ENCODE assay signal across 17 cellular contexts in genomic region chr17:80718428-80718827, GRCh38.
DNase-seq lines count a peak whose midpoint lies in the region; ATAC-seq, FAIRE-seq and TF ChIP-seq lines count a peak whose summit lies in the region.
"Had no signal": no experiment of that assay in that cellular context is flagged by ENCODE, and none has a peak within 500 bp of the region (broad histone marks: within the 10 kb centered on the region; RNA-seq: fewer than 3 reads in every experiment).

No MANE protein-coding gene starts in this region.

- 89% methylated on average over 4 of the region's 4 CpGs for WGBS in HepG2 (ENCODE audit: low lambda C conversion rate)
- WGBS in right lobe of liver (ENCODE audit: insufficient coverage, low coverage, low lambda C conversion rate, missing lambda C conversion rate), result 83% methylated on average over 4 of the region's 4 CpGs
- 78% methylated on average over 4 of the region's 4 CpGs for WGBS in suprapubic skin

- peaks cover 10% of the 10 kb centered on the region for H3K4me1 ChIP-seq in HepG2 (ENCODE audit: insufficient read depth, low read length)
- H3K4me1 ChIP-seq in right lobe of liver, result no peaks in the 10 kb centered on the region
- H3K4me1 ChIP-seq in suprapubic skin, result peaks cover 9% of the 10 kb centered on the region
- H3K4me1 ChIP-seq: vagina had no signal

- peaks cover 29% of the 10 kb centered on the region for H3K79me2 ChIP-seq in HepG2 (ENCODE audit: insufficient read depth, low read length)

- H3K4me2 ChIP-seq in HepG2 (ENCODE audit: low read depth, low read length), result no peak overlapping the region

- intact Hi-C loops in HepG2 (cut with micrococcal nuclease; ENCODE audit: unreplicated experiment) (no loop called here), right lobe of liver (cut with DNase I) (no loop called here)

- H3K9ac ChIP-seq in HepG2 (ENCODE audit: insufficient read depth, low read depth, low read length), result no peak overlapping the region

- POLR2A ChIA-PET in HepG2 (lab: Yijun Ruan, JAX), result no interaction called here

- H3K9me3 ChIP-seq in HepG2 (ENCODE audit: low read length) (no peaks in the 10 kb centered on the region), right lobe of liver (no peaks in the 10 kb centered on the region), suprapubic skin (no peaks in the 10 kb centered on the region)
- H3K9me3 ChIP-seq: vagina had no signal

- H2AFZ ChIP-seq in HepG2 (ENCODE audit: low read length), result no peak overlapping the region

- in situ Hi-C loops in HepG2 (cut with HindIII; ENCODE audit: extremely low pct_ligation_motif_present, low pct_unique_long_range_greater_than_20kb) (no loop called here), SK-MEL-5 (cut with HindIII; ENCODE audit: low pct_unique_long_range_greater_than_20kb, low sequenced_read_pairs) (no loop called here)

- no TSS peak for BruUV-seq in HepG2 (replicated peaks; lab: Mats Ljungman, UMichigan)

- TF ChIP-seq EP300 in HepG2 (IDR thresholded peaks at IDR 0.05; ENCODE audit: low read depth in 2 of 2, low read length in 2 of 2), result no peak
- TF ChIP-seq EP300 in HepG2 (CRISPR knock-in tag; IDR thresholded peaks at IDR 0.05; ENCODE audit: borderline replicate concordance), result no peak
- no peak for TF ChIP-seq EP300 in suprapubic skin (IDR thresholded peaks at IDR 0.05)

- DNase-seq in HepG2 (ENCODE audit: low spot score) (peak; percentile 21), right lobe of liver (no peak), SK-MEL-5 (ENCODE audit: low read depth, low spot score) (peak; percentile 92), islet precursor cell (peak; percentile 60), T-helper 9 cell (no peak), epidermal melanocyte (ENCODE audit: insufficient read length, low spot score) (no peak), suprapubic skin (ENCODE audit: low spot score in 2 of 2) (no peak)
- DNase-seq: activated CD4-positive, alpha-beta T cell treated with anti-CD3 and anti-CD28 coated beads, Interleukin-2, amount 50 U/mL, for 4 hours; activated naive CD4-positive, alpha-beta T cell treated with anti-CD3 and anti-CD28 coated beads for 36 hours; DMS 273 treated with DMSO at 0.1 percent for 48 hours; mammary epithelial cell; SHP77; small intestine had no signal

- H3K27ac ChIP-seq in HepG2 (ENCODE audit: extremely low read length, insufficient read depth, low read length) (no peak overlapping the region), right lobe of liver (no peak overlapping the region), temporal lobe (ENCODE audit: low read depth, low read length) (peak overlapping the region; percentile 88), suprapubic skin (no peak overlapping the region)
- H3K27ac ChIP-seq: vagina had no signal

- no peak for FAIRE-seq in HepG2 (lab: Jason Lieb, UNC)
- FAIRE-seq: H1, small intestine had no signal

- H3K4me3 ChIP-seq in HepG2 (replicated peaks in 1 of 3; ENCODE audit: insufficient read depth in 1 of 3, low read depth in 2 of 3, low read length in 3 of 3) (no peak overlapping the region), right lobe of liver (no peak overlapping the region), suprapubic skin (no peak overlapping the region)
- H3K4me3 ChIP-seq: vagina had no signal

- TF ChIP-seq RAD21 in HepG2 (CRISPR knock-in tag; IDR thresholded peaks at IDR 0.05), result no peak

- no peak for TF ChIP-seq CTCF in HepG2 (CRISPR knock-in tag; IDR thresholded peaks at IDR 0.05)
- no peak for TF ChIP-seq CTCF in right lobe of liver (IDR thresholded peaks at IDR 0.05)
- no peak for TF ChIP-seq CTCF in suprapubic skin (IDR thresholded peaks at IDR 0.05)

- H3K27me3 ChIP-seq in HepG2 (ENCODE audit: control insufficient read depth in 1 of 2, insufficient read depth in 2 of 2, low read length in 2 of 2), result no peaks in the 10 kb centered on the region
- no peaks in the 10 kb centered on the region for H3K27me3 ChIP-seq in right lobe of liver
- no peaks in the 10 kb centered on the region for H3K27me3 ChIP-seq in suprapubic skin
- H3K27me3 ChIP-seq: vagina had no signal

- TF ChIP-seq POLR2A in HepG2 (IDR thresholded peaks at IDR 0.05; ENCODE audit: insufficient read depth in 1 of 2, low read depth in 2 of 2, low read length in 2 of 2) (no peak), right lobe of liver (IDR thresholded peaks at IDR 0.05) (no peak), suprapubic skin (IDR thresholded peaks at IDR 0.05) (no peak)

- ATAC-seq in HepG2, result no peak
- ATAC-seq in right lobe of liver, result no peak
- ATAC-seq: stimulated activated memory B cell treated with anti-CD40 and anti-IgM and Interleukin-4, amounts not matched to agents 10 μg/mL and 1 μg/mL and 100 μg/mL, for 72 hours had no signal

- CTCF ChIA-PET in HepG2 (lab: Yijun Ruan, JAX; ENCODE audit: low intra/inter-chr PET ratio, low total read pairs), result no interaction called here

- H3K36me3 ChIP-seq in HepG2 (replicated peaks in 1 of 2; ENCODE audit: control insufficient read depth in 1 of 2, insufficient read depth in 2 of 2, low read length in 2 of 2), result no peaks in the 10 kb centered on the region; a peak in 1 of 5 replicates
- no peaks in the 10 kb centered on the region for H3K36me3 ChIP-seq in right lobe of liver
- no peaks in the 10 kb centered on the region for H3K36me3 ChIP-seq in suprapubic skin
- H3K36me3 ChIP-seq: vagina had no signal

- peaks cover 14% of the 10 kb centered on the region; the same call in 1 of the 2 replicates for H4K20me1 ChIP-seq in HepG2 (ENCODE audit: insufficient read depth, low read length)

TF ChIP-seq in HepG2, 621 proteins besides CTCF, POLR2A, EP300 and RAD21:
- TF ChIP-seq ZNF382 (CRISPR knock-in tag; IDR thresholded peaks at IDR 0.05; ENCODE audit: borderline replicate concordance) (no peak), ZNF383 (CRISPR knock-in tag; IDR thresholded peaks at IDR 0.05; ENCODE audit: borderline replicate concordance) (no peak), RORA (CRISPR knock-in tag; IDR thresholded peaks at IDR 0.05) (no peak), REL (CRISPR knock-in tag; conservative IDR thresholded peaks at IDR 0.05) (no peak), ATF1 (CRISPR knock-in tag; IDR thresholded peaks at IDR 0.05) (no peak), USF2 (IDR thresholded peaks at IDR 0.05; ENCODE audit: low read depth, low read length) (no peak), USF2 (CRISPR knock-in tag; IDR thresholded peaks at IDR 0.05; ENCODE audit: borderline replicate concordance) (no peak), ZHX2 (IDR thresholded peaks at IDR 0.05; ENCODE audit: low read depth) (no peak), ZHX2 (CRISPR knock-in tag; IDR thresholded peaks at IDR 0.05; ENCODE audit: borderline replicate concordance) (no peak), ZNF558 (CRISPR knock-in tag; IDR thresholded peaks at IDR 0.05; ENCODE audit: borderline replicate concordance) (no peak)
TF ChIP-seq in HepG2: peak in this region for 0.

Comparison
In these comparisons a context has a peak if more than half of its experiments do, and no peak if none do; other contexts are left out.
1. DNase-seq: peak in HepG2 (single experiment), SK-MEL-5 (single experiment) and islet precursor cell (single experiment); none in right lobe of liver (0 of 3), T-helper 9 cell (single experiment), epidermal melanocyte (single experiment) and suprapubic skin (0 of 2).